Comparison of ENCODE assay signal across 26 cellular contexts in genomic region chr18:60027397-60027796, GRCh38.
DNase-seq lines count a peak whose midpoint lies in the region; ATAC-seq lines count a peak whose summit lies in the region.
"Had no signal": no experiment of that assay in that cellular context is flagged by ENCODE, and none has a peak within 500 bp of the region (broad histone marks: within the 10 kb centered on the region; RNA-seq: fewer than 3 reads in every experiment).

No MANE protein-coding gene starts in this region.

- no peaks in the 10 kb centered on the region for H3K36me3 Mint-ChIP-seq in activated CD8-positive, alpha-beta T cell treated with anti-CD3 and anti-CD28 coated beads, Interleukin-2, amount 10 ng/mL, durations not matched to agents 7 days and 5 days (ENCODE audit: low read depth)

- no peaks in the 10 kb centered on the region for H3K9me3 Mint-ChIP-seq in activated CD8-positive, alpha-beta T cell treated with anti-CD3 and anti-CD28 coated beads, Interleukin-2, amount 10 ng/mL, durations not matched to agents 7 days and 5 days (ENCODE audit: insufficient read depth)
- H3K9me3 Mint-ChIP-seq: activated T-cell treated with anti-CD3 and anti-CD28 coated beads, Interleukin-2, amount 50 U/mL, for 72 hours; effector memory CD8-positive, alpha-beta T cell; T-helper 1 cell treated with Interleukin-12 subunit alpha and Interleukin-12 subunit beta and Interleukin-4 antibody, amounts not matched to agents 30 μg/mL and 1 μg/mL, for 36 hours had no signal

- no peak for ATAC-seq in left colon
- no peak for ATAC-seq in activated CD8-positive, alpha-beta T cell treated with anti-CD3 and anti-CD28 coated beads, Interleukin-2, amount 10 ng/mL, durations not matched to agents 7 days and 5 days
- no peak for ATAC-seq in GM18861 (IDR thresholded peaks at IDR 0.05; ENCODE audit: unreplicated experiment)
- ATAC-seq: activated T-cell treated with anti-CD3 and anti-CD28 coated beads, Interleukin-2, amount 50 U/mL, for 72 hours; effector memory CD8-positive, alpha-beta T cell had no signal

- POLR2A ChIA-PET in activated CD8-positive, alpha-beta T cell treated with anti-CD3 and anti-CD28 coated beads, Interleukin-2, amount 10 ng/mL, durations not matched to agents 7 days and 5 days (lab: Charles Lee): no interaction called here

- no peaks in the 10 kb centered on the region for H3K4me1 Mint-ChIP-seq in activated CD8-positive, alpha-beta T cell treated with anti-CD3 and anti-CD28 coated beads, Interleukin-2, amount 10 ng/mL, durations not matched to agents 7 days and 5 days (ENCODE audit: low read depth)

- peak overlapping the region; percentile 73 for H3K27ac ChIP-seq in epithelial cell of prostate
- H3K27ac ChIP-seq: 22Rv1, colonic mucosa, esophagus squamous epithelium, KMS-11, neutrophil, SJSA1, skin epidermis, upper lobe of left lung had no signal

- no peak overlapping the region for H3K27ac Mint-ChIP-seq in activated CD8-positive, alpha-beta T cell treated with anti-CD3 and anti-CD28 coated beads, Interleukin-2, amount 10 ng/mL, durations not matched to agents 7 days and 5 days
- H3K27ac Mint-ChIP-seq: activated naive CD4-positive, alpha-beta T cell treated with anti-CD3 and anti-CD28 coated beads for 36 hours; activated T-cell treated with anti-CD3 and anti-CD28 coated beads, Interleukin-2, amount 50 U/mL, for 72 hours; CD4-positive, alpha-beta T cell; effector memory CD8-positive, alpha-beta T cell; T-helper 1 cell treated with Interleukin-12 subunit alpha and Interleukin-12 subunit beta and Interleukin-4 antibody, amounts not matched to agents 30 μg/mL and 1 μg/mL, for 36 hours had no signal

- H3K27me3 Mint-ChIP-seq in activated CD8-positive, alpha-beta T cell treated with anti-CD3 and anti-CD28 coated beads, Interleukin-2, amount 10 ng/mL, durations not matched to agents 7 days and 5 days (ENCODE audit: low read depth): no peaks in the 10 kb centered on the region

- CTCF ChIA-PET in activated CD8-positive, alpha-beta T cell treated with anti-CD3 and anti-CD28 coated beads, Interleukin-2, amount 10 ng/mL, durations not matched to agents 7 days and 5 days (lab: Charles Lee): no interaction called here

- DNase-seq in DMS53 (lab: John Stamatoyannopoulos, UW) (peak; percentile 37), DMS53 treated with DMSO at 0.1 percent for 48 hours (lab: John Stamatoyannopoulos, UW; ENCODE audit: unreplicated experiment) (no peak), NCI-H69 (lab: John Stamatoyannopoulos, UW) (peak; percentile 84), epithelial cell of prostate (ENCODE audit: low read depth, low spot score) (peak; percentile 24), nucleus accumbens (lab: John Stamatoyannopoulos, UW) (peak in 38 of 56 donors; percentile 1 to 60 (median 32)), left colon (no peak)
- DNase-seq in activated CD8-positive, alpha-beta T cell treated with anti-CD3 and anti-CD28 coated beads, Interleukin-2, amount 10 ng/mL, durations not matched to agents 7 days and 5 days: no peak
- DNase-seq: activated naive CD4-positive, alpha-beta T cell treated with anti-CD3 and anti-CD28 coated beads for 36 hours; activated T-cell treated with anti-CD3 and anti-CD28 coated beads, Interleukin-2, amount 50 U/mL, for 72 hours; CD4-positive, alpha-beta T cell; colonic mucosa; DMS79; effector memory CD8-positive, alpha-beta T cell; esophagus squamous epithelium; GF-D8; kidney; NCI-H1694; NCI-H2227 treated with DMSO at 0.1 percent for 48 hours; upper lobe of left lung had no signal

- H3K4me3 Mint-ChIP-seq in activated CD8-positive, alpha-beta T cell treated with anti-CD3 and anti-CD28 coated beads, Interleukin-2, amount 10 ng/mL, durations not matched to agents 7 days and 5 days: no peak overlapping the region
- H3K4me3 Mint-ChIP-seq: activated naive CD4-positive, alpha-beta T cell treated with anti-CD3 and anti-CD28 coated beads for 36 hours; activated T-cell treated with anti-CD3 and anti-CD28 coated beads, Interleukin-2, amount 50 U/mL, for 72 hours; CD4-positive, alpha-beta T cell; effector memory CD8-positive, alpha-beta T cell; T-helper 1 cell treated with Interleukin-12 subunit alpha and Interleukin-12 subunit beta and Interleukin-4 antibody, amounts not matched to agents 30 μg/mL and 1 μg/mL, for 36 hours had no signal

- intact Hi-C loops in left colon (cut with DNase I, micrococcal nuclease): no loop called here

Comparison
In these comparisons a context has a peak if more than half of its experiments do, and no peak if none do; other contexts are left out.
1. DNase-seq: peak in DMS53 (single experiment), NCI-H69 (single experiment), epithelial cell of prostate (single experiment) and nucleus accumbens (38 of 56); none in DMS53 treated with DMSO at 0.1 percent for 48 hours (single experiment), left colon (0 of 2) and activated CD8-positive, alpha-beta T cell treated with anti-CD3 and anti-CD28 coated beads, Interleukin-2, amount 10 ng/mL, durations not matched to agents 7 days and 5 days (single experiment).